8 cellular contexts compared by ENCODE assay signal in genomic region chr2:241636983-241637232, GRCh38. TPM values are rescaled to one million over a fixed set of nuclear protein-coding genes. Genes with fewer than 3 reads are reported as not detected.
DNase-seq lines count a peak whose midpoint lies in the region; ATAC-seq, FAIRE-seq and TF ChIP-seq lines count a peak whose summit lies in the region.

TSS of gene THAP4 (minus strand) at chr2:241637158. CDS start at chr2:241637017, 141 bp downstream.

- H3K79me1 ChIP-seq in mesenchymal stem cell (replicated peaks; ENCODE audit: low read length, poor library complexity, severe bottlenecking): peaks cover 19% of the 10 kb centered on the region

- peak within 1 kb of the TSS; percentile 100 for H2BK5ac ChIP-seq in mesenchymal stem cell (ENCODE audit: low read depth, low read length, poor library complexity, severe bottlenecking)

- peak within 1 kb of the TSS; percentile 98 for H3K9ac ChIP-seq in mesenchymal stem cell (ENCODE audit: low read length)

- H2BK12ac ChIP-seq in mesenchymal stem cell (ENCODE audit: low read length in 2 of 2): peak within 1 kb of the TSS in 1 of 2 experiments; percentile 87

- H2AK5ac ChIP-seq in mesenchymal stem cell (ENCODE audit: low read length, severe bottlenecking): no peak within 1 kb of the TSS

- H2AFZ ChIP-seq in mesenchymal stem cell (ENCODE audit: low read depth, low read length): peak within 1 kb of the TSS; percentile 98

- H3K9me3 ChIP-seq in mesenchymal stem cell (ENCODE audit: control insufficient read depth, low read length) (no peaks in the 10 kb centered on the region), suprapubic skin (no peaks in the 10 kb centered on the region)

- H3K4me1 ChIP-seq in mesenchymal stem cell (ENCODE audit: control insufficient read depth, insufficient read depth, low read depth, low read length) (peaks cover 22% of the 10 kb centered on the region), suprapubic skin (peaks cover 56% of the 10 kb centered on the region)

- TF ChIP-seq POLR2A in suprapubic skin (IDR thresholded peaks at IDR 0.05): no peak

- H3K27me3 ChIP-seq in dorsolateral prefrontal cortex (no peaks in the 10 kb centered on the region), mesenchymal stem cell (ENCODE audit: control insufficient read depth in 1 of 2, insufficient read depth in 1 of 2, low read length in 2 of 2) (no peaks in the 10 kb centered on the region), suprapubic skin (no peaks in the 10 kb centered on the region)

- H2BK15ac ChIP-seq in mesenchymal stem cell (ENCODE audit: low read depth, poor library complexity, severe bottlenecking): peak within 1 kb of the TSS; percentile 95

- intact Hi-C loops in T-helper 2 cell treated with Interferon-gamma antibody and Interleukin-4, amounts not matched to agents 100 ng/mL and 5 ng/mL, for 36 hours (cut with micrococcal nuclease): loop anchor here (1.0 to 10.0 kb wide), 7 partner anchors 20 to 280 kb away; partner anchors contain the start of genes D2HGDH, DTYMK, FARP2 and ING5
- intact Hi-C loops in dorsolateral prefrontal cortex (cut with DNase I): loop anchor here (1.0 to 10.0 kb wide), 9 partner anchors 50 to 1072 kb away; partner anchors contain the start of genes HDLBP (in 2 of the 2), SEPTIN2 (in 2 of the 2), STK25 (in 2 of the 2) and D2HGDH (in 1 of the 2)

- H3K14ac ChIP-seq in mesenchymal stem cell (ENCODE audit: low read length in 2 of 2): peak within 1 kb of the TSS; percentile 77 to 100

- peak within 1 kb of the TSS; percentile 100 for H3K18ac ChIP-seq in mesenchymal stem cell (ENCODE audit: low read depth in 1 of 2, low read length in 2 of 2)

- peak within 1 kb of the TSS; percentile 55 to 96 for H3K23ac ChIP-seq in mesenchymal stem cell (ENCODE audit: low read length in 2 of 2)

- H3K27ac ChIP-seq in dorsolateral prefrontal cortex (peak within 1 kb of the TSS; percentile 91 to 100 (median 98)), mesenchymal stem cell (ENCODE audit: low read length, poor library complexity, severe bottlenecking) (peak within 1 kb of the TSS; percentile 96), suprapubic skin (peak within 1 kb of the TSS; percentile 98)

- H3K36me3 ChIP-seq in mesenchymal stem cell (ENCODE audit: control insufficient read depth in 1 of 2, insufficient read depth in 2 of 2, low read depth in 1 of 2, low read length in 2 of 2): peaks cover 27 to 30% of the 10 kb centered on the region in 2 experiments
- H3K36me3 ChIP-seq in suprapubic skin: peaks cover 19% of the 10 kb centered on the region

- no peak for FAIRE-seq in GM19239 (lab: Jason Lieb, UNC)

- DNase-seq in CD1c-positive myeloid dendritic cell (ENCODE audit: extremely low spot score) (peak; percentile 82), GM19239 (ENCODE audit: insufficient read length, low spot score) (peak; percentile 95), dorsolateral prefrontal cortex (peak in 3 of 10 donors; percentile 19 to 86 (median 61)), mesenchymal stem cell (no peak), suprapubic skin (ENCODE audit: low spot score in 2 of 2) (peak in 1 of 2 donors; percentile 79), GOT3 (lab: John Stamatoyannopoulos, UW) (no peak)

- 0% methylated on average over 13 of the region's 42 CpGs for WGBS in mesenchymal stem cell
- no CpG with 5 or more reads among the region's 42 CpGs for WGBS in suprapubic skin

- no peak for TF ChIP-seq CTCF in dorsolateral prefrontal cortex (IDR thresholded peaks at IDR 0.05 in 54 of 56, conservative IDR thresholded peaks at IDR 0.05 in 2 of 56; ENCODE audit: low read depth in 1 of 56, partially characterized antibody in 56 of 56)
- no peak for TF ChIP-seq CTCF in suprapubic skin (IDR thresholded peaks at IDR 0.05)

- peak within 1 kb of the TSS; percentile 99 for H4K8ac ChIP-seq in mesenchymal stem cell (ENCODE audit: low read length)

- TF ChIP-seq EP300 in suprapubic skin (IDR thresholded peaks at IDR 0.05): no peak

- peak within 1 kb of the TSS; percentile 97 for H4K91ac ChIP-seq in mesenchymal stem cell (ENCODE audit: low read length)

- H3K4me3 ChIP-seq in dorsolateral prefrontal cortex: peak within 1 kb of the TSS; percentile 57 to 99 (median 86)
- H3K4me3 ChIP-seq in mesenchymal stem cell (ENCODE audit: insufficient read depth in 1 of 2, low read depth in 1 of 2, low read length in 2 of 2): peak within 1 kb of the TSS; percentile 90 to 100
- H3K4me3 ChIP-seq in suprapubic skin: peak within 1 kb of the TSS; percentile 92

- H2BK120ac ChIP-seq in mesenchymal stem cell (ENCODE audit: low read depth, low read length): peak within 1 kb of the TSS; percentile 99

- peak within 1 kb of the TSS; percentile 90 for H3K4me2 ChIP-seq in mesenchymal stem cell (ENCODE audit: low read length, poor library complexity, severe bottlenecking)

- ATAC-seq in HG03196 (IDR thresholded peaks at IDR 0.05; ENCODE audit: unreplicated experiment): peak; percentile 40

- H3K4ac ChIP-seq in mesenchymal stem cell (ENCODE audit: low read depth in 1 of 2, low read length in 2 of 2): peak within 1 kb of the TSS; percentile 98 to 100

RNA-seq across cellular contexts. Expression of gene THAP4, which starts in this region (rescaled TPM):
- total RNA-seq in T-helper 2 cell treated with Interferon-gamma antibody and Interleukin-4, amounts not matched to agents 100 ng/mL and 5 ng/mL, for 36 hours: 31.4 and 34.4 TPM in 2 replicates
- total RNA-seq in dorsolateral prefrontal cortex (10 to 100 TPM; 35.1 to 69.3 (median 54.0) TPM), suprapubic skin (10 to 100 TPM; 46.4 to 56.2 (median 51.2) TPM)
- polyA plus RNA-seq in mesenchymal stem cell (2013, experiment 1 of 2): 43.7 TPM
- polyA plus RNA-seq in mesenchymal stem cell (2013, experiment 2 of 2): 43.3 TPM

Comparison
In these comparisons a context has a peak if more than half of its experiments do, and no peak if none do; other contexts are left out.
1. DNase-seq: peak in CD1c-positive myeloid dendritic cell (single experiment) and GM19239 (single experiment); none in mesenchymal stem cell (single experiment) and GOT3 (single experiment).
2. Peak in every context shown above with its lines, with median percentiles within 50 percentile points of each other: H3K27ac ChIP-seq and H3K4me3 ChIP-seq.